In the genomic region with DNA sequence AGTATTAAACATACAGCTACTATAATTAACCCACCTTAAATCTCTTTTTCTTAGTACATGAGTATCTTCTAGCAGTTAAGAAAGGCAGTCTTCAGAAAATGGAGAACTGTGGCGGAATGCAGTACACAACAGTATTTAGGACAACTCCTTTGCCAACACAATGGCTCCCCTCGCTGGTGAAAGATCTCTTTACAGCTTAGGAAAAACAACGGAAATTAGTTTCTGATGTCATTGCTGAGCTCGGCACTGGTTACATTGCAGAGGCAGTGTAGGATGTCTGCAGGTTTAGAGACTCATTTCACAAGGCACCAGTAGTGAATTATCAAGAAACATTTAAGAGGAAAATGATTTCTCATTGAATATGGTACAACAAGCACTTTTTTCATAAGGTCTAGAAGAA, we compare ENCODE assay signal across 9 cellular contexts. TPM values are rescaled to one million over a fixed set of nuclear protein-coding genes. Genes with fewer than 3 reads are reported as not detected.
A peak's percentile ranks its signal among the peaks of the same experiment; 100 is the strongest.
DNase-seq lines count a peak whose midpoint lies in the region; ATAC-seq and TF ChIP-seq lines count a peak whose summit lies in the region.
"Had no signal": no experiment of that assay in that cellular context is flagged by ENCODE, and none has a peak within 500 bp of the region (broad histone marks: within the 10 kb centered on the region; RNA-seq: fewer than 3 reads in every experiment).

No MANE protein-coding gene starts in this region.

- H3K9me3 ChIP-seq in HAP-1 (no peaks in the 10 kb centered on the region), SK-N-SH (no peaks in the 10 kb centered on the region), endodermal cell (ENCODE audit: control insufficient read depth, low read length) (no peaks in the 10 kb centered on the region)
- H3K9me3 ChIP-seq: SJCRH30 had no signal

- no peaks in the 10 kb centered on the region for H3K27me3 Mint-ChIP-seq in endodermal cell (ENCODE audit: insufficient read depth)
- no peaks in the 10 kb centered on the region for H3K27me3 Mint-ChIP-seq in naive thymus-derived CD8-positive, alpha-beta T cell

- ATAC-seq in naive thymus-derived CD8-positive, alpha-beta T cell: peak; percentile 80 to 87
- no peak for ATAC-seq in GM21786 (IDR thresholded peaks at IDR 0.05; ENCODE audit: unreplicated experiment)
- no peak for ATAC-seq in GM18873 (IDR thresholded peaks at IDR 0.05; ENCODE audit: low FRiP score, unreplicated experiment)

- TF ChIP-seq RAD21 in SK-N-SH (IDR thresholded peaks at IDR 0.05; ENCODE audit: low read length): peak; percentile 75

- no peaks in the 10 kb centered on the region for H4K20me1 ChIP-seq in SK-N-SH (ENCODE audit: insufficient read depth)

- no peaks in the 10 kb centered on the region for H3K27me3 ChIP-seq in HAP-1 (ENCODE audit: low read depth)
- no peaks in the 10 kb centered on the region for H3K27me3 ChIP-seq in SK-N-SH (ENCODE audit: insufficient read depth)
- H3K27me3 ChIP-seq in endodermal cell (ENCODE audit: control insufficient read depth, insufficient read depth, low read length, poor library complexity, severe bottlenecking): no peaks in the 10 kb centered on the region
- H3K27me3 ChIP-seq: SJCRH30 had no signal

- in situ Hi-C loops in HAP-1 (cut with MboI; ENCODE audit: low sequenced_read_pairs): loop anchor here (25.0 kb wide), 1 partner anchor 1608 kb away; no protein-coding TSS in a partner anchor

- WGBS in SK-N-SH (ENCODE audit: low lambda C conversion rate): 53% methylated on average over 4 of the region's 4 CpGs
- 46 to 48% methylated on average over 4 of the region's 4 CpGs for WGBS in endodermal cell (ENCODE audit: insufficient coverage in 1 of 2, insufficient read length in 1 of 2), 2 experiments

- no peaks in the 10 kb centered on the region for H3K4me1 ChIP-seq in HAP-1
- no peaks in the 10 kb centered on the region for H3K4me1 ChIP-seq in SK-N-SH (ENCODE audit: control insufficient read depth in 1 of 2, insufficient read depth in 2 of 2, low read depth in 1 of 2, low read length in 1 of 2)
- peaks cover 12% of the 10 kb centered on the region for H3K4me1 ChIP-seq in endodermal cell (ENCODE audit: control insufficient read depth, insufficient read depth, low read length)
- H3K4me1 ChIP-seq: SJCRH30 had no signal

- H3K4me3 Mint-ChIP-seq in endodermal cell: no peak overlapping the region
- no peak overlapping the region for H3K4me3 Mint-ChIP-seq in naive thymus-derived CD8-positive, alpha-beta T cell

- TF ChIP-seq EP300 in SK-N-SH (IDR thresholded peaks at IDR 0.05; ENCODE audit: borderline replicate concordance in 1 of 2, low read depth in 1 of 2, low read length in 1 of 2): no peak

- H3K36me3 ChIP-seq in HAP-1 (replicated peaks) (peaks cover 59% of the 10 kb centered on the region), SK-N-SH (replicated peaks in 1 of 2; ENCODE audit: control insufficient read depth in 1 of 2, insufficient read depth in 2 of 2, low read length in 1 of 2) (peaks cover 56 to 61% of the 10 kb centered on the region in 2 experiments), endodermal cell (ENCODE audit: control insufficient read depth, insufficient read depth, low read length) (peaks cover 77% of the 10 kb centered on the region)

- POLR2A ChIA-PET in SK-N-SH (lab: Yijun Ruan, JAX): no interaction called here
- POLR2A ChIA-PET in naive thymus-derived CD8-positive, alpha-beta T cell (lab: Charles Lee): no interaction called here

- peak overlapping the region; percentile 73 for H3K27ac Mint-ChIP-seq in endodermal cell
- H3K27ac Mint-ChIP-seq in naive thymus-derived CD8-positive, alpha-beta T cell: no peak overlapping the region

- no peak overlapping the region for H3K4me2 ChIP-seq in SK-N-SH

- H3K79me2 ChIP-seq in SK-N-SH (ENCODE audit: insufficient read depth): no peaks in the 10 kb centered on the region

- DNase-seq in COR-L47 (lab: John Stamatoyannopoulos, UW) (peak; percentile 4), HAP-1 (ENCODE audit: low spot score in 2 of 2) (peak; percentile 53 to 61), SK-N-SH (peak; percentile 47), endodermal cell (peak; percentile 81), UCSD-AML1 (lab: John Stamatoyannopoulos, UW; ENCODE audit: unreplicated experiment) (no peak)
- peak in 6 of 10 donors; percentile 31 to 69 (median 46) for DNase-seq in naive thymus-derived CD8-positive, alpha-beta T cell

- H3K27ac ChIP-seq in SK-N-SH (ENCODE audit: low read depth in 2 of 2, low read length in 1 of 2): no peak overlapping the region
- no peak overlapping the region for H3K27ac ChIP-seq in endodermal cell (ENCODE audit: low read depth, low read length)
- H3K27ac ChIP-seq: SJCRH30 had no signal

- H3K9ac ChIP-seq in SK-N-SH: no peak overlapping the region
- no peak overlapping the region for H3K9ac ChIP-seq in endodermal cell (ENCODE audit: extremely low read depth, low read length, poor library complexity, severe bottlenecking)

- H3K9me3 Mint-ChIP-seq in endodermal cell: no peaks in the 10 kb centered on the region
- H3K9me3 Mint-ChIP-seq in naive thymus-derived CD8-positive, alpha-beta T cell: no peaks in the 10 kb centered on the region

- H2AFZ ChIP-seq in SK-N-SH (ENCODE audit: low read depth): no peak overlapping the region

- H3F3A ChIP-seq in SK-N-SH (replicated peaks; ENCODE audit: insufficient read depth): peaks cover 4% of the 10 kb centered on the region

- TF ChIP-seq CTCF in SK-N-SH (IDR thresholded peaks at IDR 0.05) (peak; percentile 56), endodermal cell (conservative IDR thresholded peaks at IDR 0.05) (peak; percentile 85)

- H3K4me3 ChIP-seq in HAP-1: no peak overlapping the region
- H3K4me3 ChIP-seq in SK-N-SH (ENCODE audit: low read depth in 2 of 2, low read length in 1 of 2): no peak overlapping the region
- no peak overlapping the region for H3K4me3 ChIP-seq in endodermal cell (ENCODE audit: low read length)
- H3K4me3 ChIP-seq: SJCRH30 had no signal

- peaks cover 60% of the 10 kb centered on the region for H3K36me3 Mint-ChIP-seq in endodermal cell (ENCODE audit: low read depth)
- H3K36me3 Mint-ChIP-seq in naive thymus-derived CD8-positive, alpha-beta T cell: peaks cover 0 to 74% (median 18%) of the 10 kb centered on the region in 3 donors

- CTCF ChIA-PET in SK-N-SH (lab: Yijun Ruan, JAX): interaction anchor here (1.0 to 3.0 kb wide), 5 partner anchors 10 to 208 kb away, joined by 3 to 8 read pairs (median 4); no protein-coding TSS in a partner anchor

- no peaks in the 10 kb centered on the region for H3K9me2 ChIP-seq in SK-N-SH

- H3K4me1 Mint-ChIP-seq in endodermal cell: peaks cover 10% of the 10 kb centered on the region
- H3K4me1 Mint-ChIP-seq in naive thymus-derived CD8-positive, alpha-beta T cell: peaks cover 0 to 8% (median 5%) of the 10 kb centered on the region in 4 donors

TF ChIP-seq in SK-N-SH, 30 proteins besides CTCF, POLR2A, EP300 and RAD21:
- TF ChIP-seq TEAD4 (IDR thresholded peaks at IDR 0.05; ENCODE audit: borderline replicate concordance, insufficient read depth): no peak

RNA-seq across cellular contexts. Expression of a gene that starts 43.4 kb away (rescaled TPM):
- 88.1 and 93.8 TPM in 2 replicates for polyA plus RNA-seq in SK-N-SH (2012; rRNA removed)
- 91.5 and 117 TPM in 2 replicates for polyA plus RNA-seq in SK-N-SH (2012; cell fraction: cytosol; rRNA removed)
- 63.8 and 91.4 TPM in 2 replicates for polyA plus RNA-seq in SK-N-SH (2012; cell fraction: nucleus; rRNA removed)
- 100 to 1,000 TPM; 119 to 123 TPM for total RNA-seq in endodermal cell
- 117 TPM for polyA plus RNA-seq in endodermal cell (2013, experiment 1 of 2)
- 109 TPM for polyA plus RNA-seq in endodermal cell (2013, experiment 2 of 2)
- 10 to 100 TPM; 47.6 to 52.5 TPM for total RNA-seq in naive thymus-derived CD8-positive, alpha-beta T cell
- polyA plus RNA-seq in naive thymus-derived CD8-positive, alpha-beta T cell: 10 to 100 TPM; 71.5 to 97.8 (median 81.8) TPM

Comparison
In these comparisons a context has a peak if more than half of its experiments do, and no peak if none do; other contexts are left out.
1. ATAC-seq: peak in naive thymus-derived CD8-positive, alpha-beta T cell (2 of 2); none in GM21786 (single experiment) and GM18873 (single experiment).